Comparison of ENCODE assay signal across 1 cellular context in the genomic region with DNA sequence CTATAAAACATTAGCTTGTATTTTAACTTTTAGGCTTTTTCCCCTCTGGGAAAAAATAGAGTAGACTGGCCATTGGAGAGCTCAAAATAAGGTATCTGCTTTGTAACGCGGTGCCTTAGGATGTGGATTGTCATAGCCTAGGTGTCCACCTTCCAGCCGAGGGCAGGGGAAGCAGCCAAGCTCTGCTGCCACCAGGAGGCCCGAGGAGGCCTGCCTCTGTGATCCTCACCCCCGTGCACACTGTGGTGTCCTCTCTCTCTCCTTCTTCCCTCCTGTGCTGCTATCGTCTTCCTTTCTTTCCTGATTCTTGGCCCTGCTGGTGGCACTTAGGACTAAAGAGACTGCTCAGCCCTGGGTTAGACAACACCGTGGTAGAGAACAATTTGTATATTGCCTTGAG.
TF ChIP-seq lines count a peak whose summit lies in the region.

No MANE protein-coding gene starts in this region.

TF ChIP-seq in H1, 55 proteins besides CTCF, POLR2A, EP300 and RAD21:
- TF ChIP-seq CEBPB (IDR thresholded peaks at IDR 0.05; ENCODE audit: low read depth, low read length) (no peak), JUND (IDR thresholded peaks at IDR 0.05; ENCODE audit: low read length) (no peak), SIRT6 (IDR thresholded peaks at IDR 0.05; ENCODE audit: low read length) (no peak), TCF12 (IDR thresholded peaks at IDR 0.05; ENCODE audit: low read depth, low read length) (no peak), CHD2 (IDR thresholded peaks at IDR 0.05; ENCODE audit: low read length) (no peak), EGR1 (IDR thresholded peaks at IDR 0.05; ENCODE audit: borderline replicate concordance, low read depth, low read length) (no peak), RXRA (IDR thresholded peaks at IDR 0.05; ENCODE audit: insufficient read depth, low read depth, low read length) (no peak), EZH2 (IDR thresholded peaks at IDR 0.05; ENCODE audit: low read depth, low read length, severe bottlenecking) (no peak), SP4 (IDR thresholded peaks at IDR 0.05; ENCODE audit: low read length) (no peak), TAF1 (IDR thresholded peaks at IDR 0.05; ENCODE audit: low read depth, low read length) (no peak), KDM1A (IDR thresholded peaks at IDR 0.05; ENCODE audit: borderline replicate concordance, low read length) (no peak), SRF (IDR thresholded peaks at IDR 0.05; ENCODE audit: low read depth, low read length) (no peak), NANOG (IDR thresholded peaks at IDR 0.05; ENCODE audit: insufficient read depth, low read depth, low read length, poor library complexity, severe bottlenecking) (no peak), SP2 (IDR thresholded peaks at IDR 0.05; ENCODE audit: low read length) (no peak), FOSL1 (IDR thresholded peaks at IDR 0.05; ENCODE audit: insufficient read depth, low read depth, low read length) (no peak), GTF2F1 (IDR thresholded peaks at IDR 0.05; ENCODE audit: borderline replicate concordance, low read depth, low read length) (no peak), ZNF274 (IDR thresholded peaks at IDR 0.05; ENCODE audit: borderline replicate concordance, extremely low read depth, low read length) (no peak), CBX8 (IDR thresholded peaks at IDR 0.05; ENCODE audit: borderline replicate concordance, low read depth, low read length) (no peak)
- TF ChIP-seq, protein P1, sequence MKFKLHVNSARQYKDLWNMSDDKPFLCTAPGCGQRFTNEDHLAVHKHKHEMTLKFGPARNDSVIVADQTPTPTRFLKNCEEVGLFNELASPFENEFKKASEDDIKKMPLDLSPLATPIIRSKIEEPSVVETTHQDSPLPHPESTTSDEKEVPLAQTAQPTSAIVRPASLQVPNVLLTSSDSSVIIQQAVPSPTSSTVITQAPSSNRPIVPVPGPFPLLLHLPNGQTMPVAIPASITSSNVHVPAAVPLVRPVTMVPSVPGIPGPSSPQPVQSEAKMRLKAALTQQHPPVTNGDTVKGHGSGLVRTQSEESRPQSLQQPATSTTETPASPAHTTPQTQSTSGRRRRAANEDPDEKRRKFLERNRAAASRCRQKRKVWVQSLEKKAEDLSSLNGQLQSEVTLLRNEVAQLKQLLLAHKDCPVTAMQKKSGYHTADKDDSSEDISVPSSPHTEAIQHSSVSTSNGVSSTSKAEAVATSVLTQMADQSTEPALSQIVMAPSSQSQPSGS (IDR thresholded peaks at IDR 0.05; ENCODE audit: low read length): no peak
TF ChIP-seq in H1: peak in this region for 0.
